In the genomic region with DNA sequence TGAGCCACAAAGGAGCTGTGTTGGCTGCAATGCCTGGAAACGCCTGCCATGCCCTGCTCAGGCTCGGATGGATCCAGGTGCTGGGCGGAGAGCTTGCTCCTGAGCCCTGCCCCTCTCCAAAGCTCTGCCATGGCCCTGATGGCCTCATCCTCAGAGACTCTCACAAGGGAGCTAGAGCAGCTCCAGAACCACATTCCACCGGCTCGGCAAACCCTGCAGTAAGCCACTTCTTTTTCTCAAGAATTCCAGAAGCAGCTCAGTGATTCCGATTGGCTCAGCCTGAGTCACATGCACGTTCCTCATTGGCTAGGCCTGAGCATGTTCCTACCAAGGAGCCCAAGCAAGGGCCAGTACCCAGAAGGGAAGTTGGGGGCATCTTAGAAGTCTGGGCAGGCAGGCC, we compare ENCODE assay signal across 15 cellular contexts.
"Had no signal": no experiment of that assay in that cellular context is flagged by ENCODE, and none has a peak within 500 bp of the region (broad histone marks: within the 10 kb centered on the region; RNA-seq: fewer than 3 reads in every experiment).

No MANE protein-coding gene starts in this region.

- H3K27me3 ChIP-seq: vagina had no signal

- H3K4me1 ChIP-seq: esophagus muscularis mucosa, vagina had no signal

- H3K9me3 ChIP-seq: esophagus muscularis mucosa, vagina had no signal

- H3K27ac Mint-ChIP-seq: activated naive CD8-positive, alpha-beta T cell treated with anti-CD3 and anti-CD28 coated beads, Interleukin-2, amount 10 ng/mL, durations not matched to agents 7 days and 5 days; nephron had no signal

- H3K4me1 Mint-ChIP-seq: activated naive CD8-positive, alpha-beta T cell treated with anti-CD3 and anti-CD28 coated beads, Interleukin-2, amount 10 ng/mL, durations not matched to agents 7 days and 5 days; nephron had no signal

- H3K36me3 Mint-ChIP-seq: activated naive CD8-positive, alpha-beta T cell treated with anti-CD3 and anti-CD28 coated beads, Interleukin-2, amount 10 ng/mL, durations not matched to agents 7 days and 5 days had no signal

- H3K4me3 Mint-ChIP-seq: activated naive CD8-positive, alpha-beta T cell treated with anti-CD3 and anti-CD28 coated beads, Interleukin-2, amount 10 ng/mL, durations not matched to agents 7 days and 5 days; nephron had no signal

- H3K4me3 ChIP-seq: esophagus muscularis mucosa, vagina had no signal

- H3K9me3 Mint-ChIP-seq: activated naive CD8-positive, alpha-beta T cell treated with anti-CD3 and anti-CD28 coated beads, Interleukin-2, amount 10 ng/mL, durations not matched to agents 7 days and 5 days; nephron had no signal

- H3K27ac ChIP-seq: esophagus muscularis mucosa, vagina had no signal

- ATAC-seq: activated CD4-positive, CD25-positive, alpha-beta regulatory T cell treated with anti-CD3 and anti-CD28 coated beads, Interleukin-2, amount 50 U/mL, for 24 hours; left ventricle myocardium superior; stimulated activated naive CD8-positive, alpha-beta T cell treated with anti-CD3 and anti-CD28 coated beads, Interleukin-15, Interleukin-2, amounts not matched to agents 100 U/mL and 50 U/mL, for 24 hours had no signal

- DNase-seq: activated gamma-delta T cell; activated naive CD8-positive, alpha-beta T cell treated with anti-CD3 and anti-CD28 coated beads, Interleukin-2, amount 10 ng/mL, durations not matched to agents 7 days and 5 days; activated T-cell treated with anti-CD3 and anti-CD28 coated beads, Interleukin-2, amount 50 U/mL, for 1 hour; anterior cingulate cortex; dermis blood vessel endothelial cell; islet precursor cell; left ventricle myocardium superior; mesenchymal stem cell; stimulated activated CD4-positive, alpha-beta T cell treated with anti-CD3 and anti-CD28 coated beads, Interleukin-2, amount 100 ng/mL, for 48 hours; stimulated activated CD8-positive, alpha-beta memory T cell treated with anti-CD3 and anti-CD28 coated beads, Interleukin-4, amount 100 ng/mL, for 48 hours; stimulated activated naive CD8-positive, alpha-beta T cell treated with anti-CD3 and anti-CD28 coated beads, Interleukin-15, Interleukin-2, amounts not matched to agents 100 U/mL and 50 U/mL, for 24 hours had no signal
